ENCODE assay signal across 7 cellular contexts in the genomic region with DNA sequence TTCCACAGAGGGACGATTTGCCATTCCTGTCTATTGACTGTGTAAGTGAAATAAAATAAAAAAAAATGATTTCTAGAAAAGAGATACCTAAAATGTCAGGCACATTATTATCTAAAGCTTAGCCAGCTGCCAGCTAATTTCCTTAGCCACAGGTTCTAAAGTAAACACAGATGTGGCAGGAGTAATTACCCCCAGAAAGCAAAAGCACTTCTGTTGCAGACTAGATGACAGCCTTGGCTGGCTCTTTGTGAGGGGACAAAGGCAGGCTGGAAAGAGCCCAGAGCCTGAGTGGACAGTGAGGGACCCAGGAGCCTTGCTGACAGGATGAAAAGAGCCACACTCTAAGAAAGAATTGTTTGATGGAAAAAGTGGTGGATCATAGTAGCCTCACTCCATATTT.
DNase-seq lines count a peak whose midpoint lies in the region; TF ChIP-seq lines count a peak whose summit lies in the region.

No MANE protein-coding gene starts in this region.

- no peak for TF ChIP-seq CTCF in type B pancreatic cell (conservative IDR thresholded peaks at IDR 0.05)

- H3K27ac Mint-ChIP-seq in type B pancreatic cell = peak overlapping the region; percentile 77

- peaks cover 50% of the 10 kb centered on the region for H3K27me3 Mint-ChIP-seq in type B pancreatic cell

- H3K4me1 Mint-ChIP-seq in type B pancreatic cell (ENCODE audit: unreplicated experiment) = peaks cover 29% of the 10 kb centered on the region

- H3K27ac ChIP-seq in epithelial cell of prostate = peak overlapping the region; percentile 18

- no peaks in the 10 kb centered on the region for H3K9me3 Mint-ChIP-seq in type B pancreatic cell

- H3K36me3 Mint-ChIP-seq in type B pancreatic cell = peaks cover 3% of the 10 kb centered on the region

- H3K4me3 Mint-ChIP-seq in type B pancreatic cell = peak overlapping the region; percentile 3

- peak; percentile 87 for DNase-seq in NCI-H1105 (lab: John Stamatoyannopoulos, UW)
- DNase-seq in NCI-H69 (lab: John Stamatoyannopoulos, UW) = peak; percentile 99
- DNase-seq in epithelial cell of prostate (ENCODE audit: low read depth, low spot score) = no peak
- DNase-seq in type B pancreatic cell (ENCODE audit: extremely low spot score, unreplicated experiment) = no peak
- no peak for DNase-seq in DMS79 treated with DMSO at 0.1 percent for 48 hours (lab: John Stamatoyannopoulos, UW)
- no peak for DNase-seq in AG20443 (ENCODE audit: low spot score)
- no peak for DNase-seq in stimulated activated CD4-positive, alpha-beta T cell treated with anti-CD3 and anti-CD28 coated beads, Interleukin-2, amount 100 ng/mL, for 24 hours

Comparison
In these comparisons a context has a peak if more than half of its experiments do, and no peak if none do; other contexts are left out.
1. DNase-seq: peak in NCI-H1105 (single experiment) and NCI-H69 (single experiment); none in epithelial cell of prostate (single experiment), type B pancreatic cell (single experiment), DMS79 treated with DMSO at 0.1 percent for 48 hours (single experiment), AG20443 (single experiment) and stimulated activated CD4-positive, alpha-beta T cell treated with anti-CD3 and anti-CD28 coated beads, Interleukin-2, amount 100 ng/mL, for 24 hours (0 of 2).